24 cellular contexts compared by ENCODE assay signal in genomic region chr5:157068785-157069184, GRCh38. TPM values are rescaled to one million over a fixed set of nuclear protein-coding genes. Genes with fewer than 3 reads are reported as not detected.
"Had no signal": no experiment of that assay in that cellular context is flagged by ENCODE, and none has a peak within 500 bp of the region (broad histone marks: within the 10 kb centered on the region; RNA-seq: fewer than 3 reads in every experiment).

No MANE protein-coding gene starts in this region.

- H3K4me1 Mint-ChIP-seq: IgD-negative memory B cell had no signal

- H3K27me3 Mint-ChIP-seq: T-cell had no signal

- H3K27ac ChIP-seq: RWPE1 had no signal

- H3K36me3 Mint-ChIP-seq: IgD-negative memory B cell, T-cell had no signal

- H3K4me3 Mint-ChIP-seq: IgD-negative memory B cell, T-cell had no signal

- DNase-seq: KBM-7, NCI-H1092, NCI-H1105 treated with DMSO at 0.1 percent for 48 hours, NCI-H1417 treated with DMSO at 0.1 percent for 48 hours, NCI-H146, NCI-H1694 treated with DMSO at 0.1 percent for 48 hours, NCI-H1930, NCI-H2081, NCI-H2107, NCI-H2227 treated with DMSO at 0.1 percent for 48 hours, NCI-H524, NCI-H526 treated with DMSO at 0.1 percent for 48 hours, NCI-H748 treated with DMSO at 0.1 percent for 48 hours, SHP77, SK-N-SH, SW 1271, T-cell had no signal

- H3K27ac Mint-ChIP-seq: IgD-negative memory B cell, T-cell had no signal

- H3K9me3 Mint-ChIP-seq: IgD-negative memory B cell, T-cell had no signal

- H3K9me3 ChIP-seq: SK-N-SH had no signal

RNA-seq across cellular contexts. Expression of gene HAVCR1, which starts 9.9 kb away (rescaled TPM):
- total RNA-seq: HT-29, LHCN-M2, MCF 10A, NCI-H460, SK-MEL-5 had no signal

RNA-seq across cellular contexts. Expression of gene HAVCR2, which starts 40.1 kb away (rescaled TPM):
- total RNA-seq: HT-29, MCF 10A, NCI-H460, SK-MEL-5 had no signal
